ENCODE assay signal across 28 cellular contexts in the genomic region with DNA sequence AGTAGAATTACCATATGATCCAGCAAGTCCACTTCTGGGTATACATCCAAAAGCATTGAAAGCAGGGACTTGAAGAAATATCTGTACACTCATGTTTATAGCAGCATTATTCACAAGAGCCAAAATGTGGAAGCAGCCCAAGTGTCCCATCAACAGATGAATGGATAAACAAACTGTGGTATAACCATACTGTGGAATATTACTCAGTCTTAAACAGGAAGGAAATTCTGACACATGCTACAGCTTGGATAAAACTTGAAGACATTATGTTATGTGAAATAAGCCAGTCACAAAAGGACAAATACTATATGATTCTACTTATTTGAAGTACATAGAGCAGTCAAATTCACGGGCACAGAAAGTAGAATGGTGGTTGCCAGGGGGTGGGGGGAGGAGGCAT.
A peak's percentile ranks its signal among the peaks of the same experiment; 100 is the strongest.
DNase-seq lines count a peak whose midpoint lies in the region; ATAC-seq, FAIRE-seq and TF ChIP-seq lines count a peak whose summit lies in the region.
"Had no signal": no experiment of that assay in that cellular context is flagged by ENCODE, and none has a peak within 500 bp of the region (broad histone marks: within the 10 kb centered on the region; RNA-seq: fewer than 3 reads in every experiment).

No MANE protein-coding gene starts in this region.

- H3K4me2 ChIP-seq in endothelial cell of umbilical vein (ENCODE audit: insufficient read depth, low read length): no peak overlapping the region
- H3K4me2 ChIP-seq: BLaER1 had no signal

- intact Hi-C loops in left ventricle myocardium inferior (cut with micrococcal nuclease) (no loop called here), Right ventricle myocardium inferior (cut with DNase I) (no loop called here), endothelial cell of umbilical vein (cut with micrococcal nuclease) (no loop called here)

- H3K4me1 Mint-ChIP-seq in activated CD8-positive, alpha-beta memory T cell treated with anti-CD3 and anti-CD28 coated beads, Interleukin-2, amount 10 ng/mL, durations not matched to agents 7 days and 5 days: peaks cover 10% of the 10 kb centered on the region

- dilution Hi-C loops in endothelial cell of umbilical vein (cut with MboI; ENCODE audit: extremely low pct_ligation_motif_present, low sequenced_read_pairs): no loop called here

- H4K20me1 ChIP-seq in endothelial cell of umbilical vein (replicated peaks; ENCODE audit: control insufficient read depth, extremely low read depth, insufficient read depth, low read length): no peaks in the 10 kb centered on the region
- H4K20me1 ChIP-seq: BLaER1 had no signal

- peaks cover 62% of the 10 kb centered on the region for H3K4me1 ChIP-seq in left ventricle myocardium inferior
- H3K4me1 ChIP-seq in endothelial cell of umbilical vein (ENCODE audit: control insufficient read depth, extremely low read depth, insufficient read depth, low read length): peaks cover 24% of the 10 kb centered on the region
- H3K4me1 ChIP-seq: BE2C had no signal

- no peaks in the 10 kb centered on the region for H3K36me3 Mint-ChIP-seq in activated CD8-positive, alpha-beta memory T cell treated with anti-CD3 and anti-CD28 coated beads, Interleukin-2, amount 10 ng/mL, durations not matched to agents 7 days and 5 days
- H3K36me3 Mint-ChIP-seq: CD14-positive monocyte; CD4-positive, CD25-positive, alpha-beta regulatory T cell had no signal

- ATAC-seq in Right ventricle myocardium inferior: no peak
- ATAC-seq in activated CD8-positive, alpha-beta memory T cell treated with anti-CD3 and anti-CD28 coated beads, Interleukin-2, amount 10 ng/mL, durations not matched to agents 7 days and 5 days: no peak
- ATAC-seq in GM21390 (IDR thresholded peaks at IDR 0.05; ENCODE audit: unreplicated experiment): no peak
- ATAC-seq: GM12878 had no signal

- DNase-seq in left ventricle myocardium inferior (no peak), Right ventricle myocardium inferior (ENCODE audit: missing footprints) (no peak), dermis blood vessel endothelial cell (peak; percentile 13), endothelial cell of umbilical vein (ENCODE audit: low read depth, low spot score) (no peak), frontal cortex (ENCODE audit: low spot score in 2 of 2) (no peak)
- no peak for DNase-seq in activated CD8-positive, alpha-beta memory T cell treated with anti-CD3 and anti-CD28 coated beads, Interleukin-2, amount 10 ng/mL, durations not matched to agents 7 days and 5 days
- DNase-seq: 8988T; ACHN; BE2C; C1 segment of cervical spinal cord; CD4-positive, alpha-beta memory T cell; CD4-positive, CD25-positive, alpha-beta regulatory T cell; CD8-positive, alpha-beta memory T cell; COR-L47; DMS 273 treated with DMSO at 0.1 percent for 48 hours; DMS153; DMS53; DMS79; DND-41; EL; GDM1 had no signal

- no TSS peak for BruUV-seq in endothelial cell of umbilical vein (replicated peaks; lab: Mats Ljungman, UMichigan)

- H3K27ac ChIP-seq in left ventricle myocardium inferior (replicated peaks) (peak overlapping the region; percentile 94), endothelial cell of umbilical vein (ENCODE audit: insufficient read depth, low read depth, low read length) (no peak overlapping the region)
- H3K27ac ChIP-seq: BLaER1 had no signal

- H3K9ac ChIP-seq in endothelial cell of umbilical vein (replicated peaks; ENCODE audit: extremely low read depth, insufficient read depth, low read length): no peak overlapping the region
- H3K9ac ChIP-seq: BLaER1 had no signal

- CTCF ChIA-PET in endothelial cell of umbilical vein (lab: Charles Lee): interaction anchor here (1.0 kb wide), 1 partner anchor 31 kb away, joined by 3 read pairs; no protein-coding TSS in a partner anchor
- CTCF ChIA-PET in activated CD8-positive, alpha-beta memory T cell treated with anti-CD3 and anti-CD28 coated beads, Interleukin-2, amount 10 ng/mL, durations not matched to agents 7 days and 5 days (lab: Charles Lee): interaction anchor here (0.6 kb wide), 1 partner anchor 12 kb away, joined by 3 read pairs; no protein-coding TSS in a partner anchor

- H3K79me2 ChIP-seq in endothelial cell of umbilical vein (ENCODE audit: control insufficient read depth, insufficient read depth, low read length): no peaks in the 10 kb centered on the region

- H3K27me3 Mint-ChIP-seq in activated CD8-positive, alpha-beta memory T cell treated with anti-CD3 and anti-CD28 coated beads, Interleukin-2, amount 10 ng/mL, durations not matched to agents 7 days and 5 days: no peaks in the 10 kb centered on the region
- H3K27me3 Mint-ChIP-seq: CD4-positive, alpha-beta memory T cell had no signal

- no peak overlapping the region for H2AFZ ChIP-seq in endothelial cell of umbilical vein (ENCODE audit: low read depth, low read length)

- H3K9me3 ChIP-seq in left ventricle myocardium inferior (replicated peaks) (peaks cover 4% of the 10 kb centered on the region), endothelial cell of umbilical vein (replicated peaks; ENCODE audit: control insufficient read depth, insufficient read depth, low read length) (no peaks in the 10 kb centered on the region)
- H3K9me3 ChIP-seq: BE2C, BLaER1 had no signal

- H3K4me3 ChIP-seq in left ventricle myocardium inferior (peak overlapping the region; percentile 59), endothelial cell of umbilical vein (replicated peaks in 1 of 3; ENCODE audit: insufficient read depth in 1 of 3, low read depth in 1 of 3, low read length in 3 of 3) (no peak overlapping the region)
- H3K4me3 ChIP-seq: BLaER1, GM12878 had no signal

- no peak overlapping the region for H3K27ac Mint-ChIP-seq in activated CD8-positive, alpha-beta memory T cell treated with anti-CD3 and anti-CD28 coated beads, Interleukin-2, amount 10 ng/mL, durations not matched to agents 7 days and 5 days
- H3K27ac Mint-ChIP-seq: CD4-positive, alpha-beta memory T cell; CD4-positive, CD25-positive, alpha-beta regulatory T cell; CD8-positive, alpha-beta memory T cell had no signal

- TF ChIP-seq CTCF in left ventricle myocardium inferior (IDR thresholded peaks at IDR 0.05; ENCODE audit: borderline replicate concordance): no peak
- no peak for TF ChIP-seq CTCF in endothelial cell of umbilical vein (IDR thresholded peaks at IDR 0.05; ENCODE audit: extremely low read depth in 1 of 2, insufficient read depth in 1 of 2, low read depth in 1 of 2, low read length in 2 of 2)

- POLR2A ChIA-PET in endothelial cell of umbilical vein (lab: Charles Lee): no interaction called here

- no peaks in the 10 kb centered on the region for H3K9me3 Mint-ChIP-seq in activated CD8-positive, alpha-beta memory T cell treated with anti-CD3 and anti-CD28 coated beads, Interleukin-2, amount 10 ng/mL, durations not matched to agents 7 days and 5 days (ENCODE audit: low read depth)

- TF ChIP-seq POLR2A in endothelial cell of umbilical vein (IDR thresholded peaks at IDR 0.05; ENCODE audit: low read depth, low read length): no peak

- peak; percentile 77 for FAIRE-seq in endothelial cell of umbilical vein (lab: Jason Lieb, UNC)
- no peak for FAIRE-seq in frontal cortex (lab: Jason Lieb, UNC)
- FAIRE-seq: A204.1, GM12878, GM12892, GM18507 had no signal

- H3K27me3 ChIP-seq in left ventricle myocardium inferior (ENCODE audit: low read depth) (no peaks in the 10 kb centered on the region), endothelial cell of umbilical vein (ENCODE audit: control insufficient read depth in 2 of 2, insufficient read depth in 2 of 2, low read length in 2 of 2) (no peaks in the 10 kb centered on the region)
- H3K27me3 ChIP-seq: BE2C, BLaER1 had no signal

- no peak overlapping the region for H3K4me3 Mint-ChIP-seq in activated CD8-positive, alpha-beta memory T cell treated with anti-CD3 and anti-CD28 coated beads, Interleukin-2, amount 10 ng/mL, durations not matched to agents 7 days and 5 days
- H3K4me3 Mint-ChIP-seq: CD4-positive, alpha-beta memory T cell; CD4-positive, CD25-positive, alpha-beta regulatory T cell; CD8-positive, alpha-beta memory T cell had no signal

- H3K36me3 ChIP-seq in left ventricle myocardium inferior (no peaks in the 10 kb centered on the region), endothelial cell of umbilical vein (ENCODE audit: control insufficient read depth in 2 of 2, extremely low read depth in 1 of 2, insufficient read depth in 2 of 2, low read length in 2 of 2) (no peaks in the 10 kb centered on the region)
- H3K36me3 ChIP-seq: BE2C, BLaER1 had no signal

- no peaks in the 10 kb centered on the region for H3K9me1 ChIP-seq in endothelial cell of umbilical vein (replicated peaks; ENCODE audit: control insufficient read depth, extremely low read depth, insufficient read depth, low read length)

TF ChIP-seq in endothelial cell of umbilical vein, 7 proteins besides CTCF, POLR2A, EP300 and RAD21:
- TF ChIP-seq, protein P1, sequence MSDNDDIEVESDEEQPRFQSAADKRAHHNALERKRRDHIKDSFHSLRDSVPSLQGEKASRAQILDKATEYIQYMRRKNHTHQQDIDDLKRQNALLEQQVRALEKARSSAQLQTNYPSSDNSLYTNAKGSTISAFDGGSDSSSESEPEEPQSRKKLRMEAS (IDR thresholded peaks at IDR 0.05; ENCODE audit: insufficient read depth, insufficient read length): no peak
- TF ChIP-seq MYC (IDR thresholded peaks at IDR 0.05; ENCODE audit: low read depth, low read length) (no peak), JUN (IDR thresholded peaks at IDR 0.05; ENCODE audit: borderline replicate concordance, insufficient read depth, insufficient read length, low read depth) (no peak), POLR2AphosphoS5 (IDR thresholded peaks at IDR 0.05; ENCODE audit: insufficient read depth, low read depth, low read length) (no peak), EZH2 (IDR thresholded peaks at IDR 0.05; ENCODE audit: borderline replicate concordance, low read depth, low read length, severe bottlenecking) (no peak), FOS (IDR thresholded peaks at IDR 0.05; ENCODE audit: borderline replicate concordance, insufficient read depth, low read length) (no peak), GATA2 (IDR thresholded peaks at IDR 0.05; ENCODE audit: insufficient read depth, insufficient read length, low read depth, low read length) (no peak)
